ENCODE assay signal across 21 cellular contexts in the genomic region with DNA sequence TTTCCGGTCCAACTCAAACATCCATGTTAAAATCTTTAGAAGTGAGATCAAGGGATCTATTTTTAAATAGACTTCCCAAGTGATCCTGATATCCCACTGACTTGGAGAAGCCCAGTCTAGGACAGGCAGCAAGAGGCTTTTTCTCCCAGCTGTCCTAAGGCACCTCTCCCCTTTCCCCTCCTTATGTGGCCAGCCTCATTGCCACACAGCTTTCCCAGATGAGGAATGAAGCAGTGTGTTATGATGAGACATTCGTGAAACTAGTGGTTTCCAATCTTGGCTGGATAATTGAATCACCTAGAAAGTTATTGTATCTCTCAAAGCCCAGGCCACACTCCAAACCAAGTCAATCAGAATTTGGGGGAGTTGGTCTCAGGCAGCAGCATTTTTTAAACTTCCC. TPM values are rescaled to one million over a fixed set of nuclear protein-coding genes. Genes with fewer than 3 reads are reported as not detected.
DNase-seq lines count a peak whose midpoint lies in the region; ATAC-seq and TF ChIP-seq lines count a peak whose summit lies in the region.
"Had no signal": no experiment of that assay in that cellular context is flagged by ENCODE, and none has a peak within 500 bp of the region (broad histone marks: within the 10 kb centered on the region; RNA-seq: fewer than 3 reads in every experiment).

No MANE protein-coding gene starts in this region.

- peaks cover 6 to 61% (median 24%) of the 10 kb centered on the region in 3 donors for H3K36me3 ChIP-seq in tibial artery

- H3K27ac ChIP-seq in tibial artery, result peak overlapping the region; percentile 32 to 71
- H3K27ac ChIP-seq: BLaER1 had no signal

- no peaks in the 10 kb centered on the region for H3K27me3 ChIP-seq in tibial artery
- H3K27me3 ChIP-seq: BLaER1 had no signal

- H3K4me3 Mint-ChIP-seq in activated T-helper 1 cell treated with anti-CD3 and anti-CD28 coated beads, Interleukin-12 subunit alpha, Interleukin-12 subunit beta, Interleukin-2, Interleukin-4 antibody, amounts not matched to agents 30 ng/mL and 10 ng/mL and 1 ng/mL, durations not matched to agents 14 hours and 24 hours and 36 hours, result no peak overlapping the region
- H3K4me3 Mint-ChIP-seq: CD4-positive, CD25-positive, alpha-beta regulatory T cell had no signal

- no peaks in the 10 kb centered on the region for H3K27me3 Mint-ChIP-seq in activated T-helper 1 cell treated with anti-CD3 and anti-CD28 coated beads, Interleukin-12 subunit alpha, Interleukin-12 subunit beta, Interleukin-2, Interleukin-4 antibody, amounts not matched to agents 30 ng/mL and 10 ng/mL and 1 ng/mL, durations not matched to agents 14 hours and 24 hours and 36 hours (ENCODE audit: insufficient read depth)
- H3K27me3 Mint-ChIP-seq: CD4-positive, CD25-positive, alpha-beta regulatory T cell had no signal

- peaks cover 3% of the 10 kb centered on the region for H3K9me3 Mint-ChIP-seq in activated T-helper 1 cell treated with anti-CD3 and anti-CD28 coated beads, Interleukin-12 subunit alpha, Interleukin-12 subunit beta, Interleukin-2, Interleukin-4 antibody, amounts not matched to agents 30 ng/mL and 10 ng/mL and 1 ng/mL, durations not matched to agents 14 hours and 24 hours and 36 hours

- H3K36me3 Mint-ChIP-seq in activated T-helper 1 cell treated with anti-CD3 and anti-CD28 coated beads, Interleukin-12 subunit alpha, Interleukin-12 subunit beta, Interleukin-2, Interleukin-4 antibody, amounts not matched to agents 30 ng/mL and 10 ng/mL and 1 ng/mL, durations not matched to agents 14 hours and 24 hours and 36 hours (ENCODE audit: low read depth), result peaks cover 11% of the 10 kb centered on the region

- H3K9me3 ChIP-seq in tibial artery, result no peaks in the 10 kb centered on the region

- H3K27ac Mint-ChIP-seq in activated T-helper 1 cell treated with anti-CD3 and anti-CD28 coated beads, Interleukin-12 subunit alpha, Interleukin-12 subunit beta, Interleukin-2, Interleukin-4 antibody, amounts not matched to agents 30 ng/mL and 10 ng/mL and 1 ng/mL, durations not matched to agents 14 hours and 24 hours and 36 hours, result no peak overlapping the region

- H3K4me1 Mint-ChIP-seq in activated T-helper 1 cell treated with anti-CD3 and anti-CD28 coated beads, Interleukin-12 subunit alpha, Interleukin-12 subunit beta, Interleukin-2, Interleukin-4 antibody, amounts not matched to agents 30 ng/mL and 10 ng/mL and 1 ng/mL, durations not matched to agents 14 hours and 24 hours and 36 hours (ENCODE audit: low read depth), result no peaks in the 10 kb centered on the region

- TF ChIP-seq CTCF in epithelial cell of esophagus (IDR thresholded peaks at IDR 0.05; ENCODE audit: insufficient read depth, low read depth, low read length, missing control alignments) (no peak), fibroblast of villous mesenchyme (IDR thresholded peaks at IDR 0.05; ENCODE audit: insufficient read depth, low read depth, low read length) (no peak), tibial artery (IDR thresholded peaks at IDR 0.05) (no peak)

- H3K4me1 ChIP-seq in tibial artery, result peaks cover 0 to 32% (median 4%) of the 10 kb centered on the region in 4 donors
- H3K4me1 ChIP-seq: BLaER1 had no signal

- ATAC-seq in GM21528 (IDR thresholded peaks at IDR 0.05; ENCODE audit: low FRiP score, unreplicated experiment), result no peak
- ATAC-seq: PC-3 had no signal

- intact Hi-C loops in tibial artery (cut with DNase I; ENCODE audit: low total_unique reads), result no loop called here
- intact Hi-C loops in activated T-helper 1 cell treated with anti-CD3 and anti-CD28 coated beads, Interleukin-12 subunit alpha, Interleukin-12 subunit beta, Interleukin-2, Interleukin-4 antibody, amounts not matched to agents 30 ng/mL and 10 ng/mL and 1 ng/mL, durations not matched to agents 14 hours and 24 hours and 36 hours (cut with micrococcal nuclease), result no loop called here

- DNase-seq in LHCN-M2 (ENCODE audit: low read depth), result peak; percentile 58
- peak; percentile 8 for DNase-seq in epithelial cell of esophagus (ENCODE audit: low read depth)
- DNase-seq in fibroblast of villous mesenchyme (ENCODE audit: low read depth), result peak; percentile 14
- DNase-seq in tibial artery, result no peak
- DNase-seq in effector CD8-positive, alpha-beta T cell (lab: John Stamatoyannopoulos, UW), result no peak
- no peak for DNase-seq in activated T-helper 1 cell treated with anti-CD3 and anti-CD28 coated beads, Interleukin-12 subunit alpha, Interleukin-12 subunit beta, Interleukin-2, Interleukin-4 antibody, amounts not matched to agents 30 ng/mL and 10 ng/mL and 1 ng/mL, durations not matched to agents 14 hours and 24 hours and 36 hours (ENCODE audit: low spot score)
- DNase-seq: CD4-positive, CD25-positive, alpha-beta regulatory T cell; DMS153; DND-41; KBM-7; MM.1S; NCI-H2029; NCI-H446; NCI-H524 treated with DMSO at 0.1 percent for 48 hours; NCI-H774; NK-92 treated with Interleukin-12 subunit alpha and Interleukin-12 subunit beta, amount 100 ng/mL, for 24 hours; PC-3 had no signal

- H3K4me3 ChIP-seq in epithelial cell of esophagus (ENCODE audit: low read length), result no peak overlapping the region
- H3K4me3 ChIP-seq in fibroblast of villous mesenchyme (ENCODE audit: low read depth, low read length), result no peak overlapping the region
- no peak overlapping the region for H3K4me3 ChIP-seq in tibial artery
- H3K4me3 ChIP-seq: BLaER1 had no signal

RNA-seq across cellular contexts. Expression of gene HSD17B13, which starts 16.8 kb away (rescaled TPM):
- total RNA-seq in LHCN-M2 (2014; rRNA removed), result not detected in 2 replicates
- not detected for polyA plus RNA-seq in LHCN-M2 (2012)
- under 0.01 TPM in 1 of 2 replicates, not detected in the other for total RNA-seq in fibroblast of villous mesenchyme
- 0.10 TPM in 1 of 2 replicates, not detected in the other for total RNA-seq in activated T-helper 1 cell treated with anti-CD3 and anti-CD28 coated beads, Interleukin-12 subunit alpha, Interleukin-12 subunit beta, Interleukin-2, Interleukin-4 antibody, amounts not matched to agents 30 ng/mL and 10 ng/mL and 1 ng/mL, durations not matched to agents 14 hours and 24 hours and 36 hours
- total RNA-seq: A172, HT1080 had no signal

RNA-seq across cellular contexts. Expression of gene HSD17B11, which starts 51.5 kb away (rescaled TPM):
- total RNA-seq in LHCN-M2 (2014; rRNA removed) (30.5 and 32.4 TPM in 2 replicates), fibroblast of villous mesenchyme (24.2 and 26.3 TPM in 2 replicates)
- polyA plus RNA-seq in LHCN-M2 (2012), result 9.0 TPM
- total RNA-seq in activated T-helper 1 cell treated with anti-CD3 and anti-CD28 coated beads, Interleukin-12 subunit alpha, Interleukin-12 subunit beta, Interleukin-2, Interleukin-4 antibody, amounts not matched to agents 30 ng/mL and 10 ng/mL and 1 ng/mL, durations not matched to agents 14 hours and 24 hours and 36 hours, result 12.1 and 12.7 TPM in 2 replicates

Comparison
In these comparisons a context has a peak if more than half of its experiments do, and no peak if none do; other contexts are left out.
1. DNase-seq: peak in LHCN-M2 (single experiment), epithelial cell of esophagus (single experiment) and fibroblast of villous mesenchyme (single experiment); none in tibial artery (0 of 2), effector CD8-positive, alpha-beta T cell (single experiment) and activated T-helper 1 cell treated with anti-CD3 and anti-CD28 coated beads, Interleukin-12 subunit alpha, Interleukin-12 subunit beta, Interleukin-2, Interleukin-4 antibody, amounts not matched to agents 30 ng/mL and 10 ng/mL and 1 ng/mL, durations not matched to agents 14 hours and 24 hours and 36 hours (single experiment).